Comparison of ENCODE assay signal across 10 cellular contexts in genomic region chr2:37775908-37776250, GRCh38.
DNase-seq lines count a peak whose midpoint lies in the region; ATAC-seq and TF ChIP-seq lines count a peak whose summit lies in the region.
"Had no signal": no experiment of that assay in that cellular context is flagged by ENCODE, and none has a peak within 500 bp of the region (broad histone marks: within the 10 kb centered on the region; RNA-seq: fewer than 3 reads in every experiment).

No MANE protein-coding gene starts in this region.

- H3K4me3 Mint-ChIP-seq in activated T-cell treated with anti-CD3 and anti-CD28 coated beads, Interleukin-2, amount 50 U/mL, for 24 hours, result no peak overlapping the region

- intact Hi-C loops in upper lobe of right lung (cut with DNase I), result no loop called here

- no peak for TF ChIP-seq CTCF in coronary artery (IDR thresholded peaks at IDR 0.05)
- TF ChIP-seq CTCF in upper lobe of right lung (IDR thresholded peaks at IDR 0.05), result no peak

- no peaks in the 10 kb centered on the region for H3K27me3 Mint-ChIP-seq in activated T-cell treated with anti-CD3 and anti-CD28 coated beads, Interleukin-2, amount 50 U/mL, for 24 hours

- H3K4me1 Mint-ChIP-seq in activated T-cell treated with anti-CD3 and anti-CD28 coated beads, Interleukin-2, amount 50 U/mL, for 24 hours (ENCODE audit: low read depth), result no peaks in the 10 kb centered on the region

- peaks cover 6% of the 10 kb centered on the region for H3K9me3 ChIP-seq in mesodermal cell (ENCODE audit: control insufficient read depth, low read length)
- no peaks in the 10 kb centered on the region for H3K9me3 ChIP-seq in upper lobe of right lung

- DNase-seq in NCI-H226 (peak; percentile 94), coronary artery (ENCODE audit: low spot score) (no peak), upper lobe of right lung (no peak)
- no peak for DNase-seq in stimulated activated CD4-positive, alpha-beta T cell treated with anti-CD3 and anti-CD28 coated beads, Interleukin-12 subunit alpha, Interleukin-12 subunit beta, amount 100 ng/mL, for 4 hours
- DNase-seq in activated T-cell treated with anti-CD3 and anti-CD28 coated beads, Interleukin-2, amount 50 U/mL, for 24 hours, result no peak
- DNase-seq: activated naive CD4-positive, alpha-beta T cell treated with Interleukin-2 at 50 U/mL for 16 hours; KBM-7 had no signal

- 18 to 40% methylated on average over 3 of the region's 3 CpGs for WGBS in mesodermal cell (ENCODE audit: insufficient coverage in 2 of 2), 2 experiments

- H3K4me3 ChIP-seq in coronary artery (no peak overlapping the region), mesodermal cell (ENCODE audit: extremely low read depth, insufficient read depth, low read length, poor library complexity, severe bottlenecking) (no peak overlapping the region), upper lobe of right lung (no peak overlapping the region)

- H3K4me1 ChIP-seq in mesodermal cell (ENCODE audit: control insufficient read depth, insufficient read depth, low read length, poor library complexity, severe bottlenecking) (peaks cover 79% of the 10 kb centered on the region), upper lobe of right lung (no peaks in the 10 kb centered on the region)

- no peaks in the 10 kb centered on the region for H3K36me3 Mint-ChIP-seq in activated T-cell treated with anti-CD3 and anti-CD28 coated beads, Interleukin-2, amount 50 U/mL, for 24 hours (ENCODE audit: low read depth)

- H3K9me3 Mint-ChIP-seq in activated T-cell treated with anti-CD3 and anti-CD28 coated beads, Interleukin-2, amount 50 U/mL, for 24 hours, result no peaks in the 10 kb centered on the region

- H3K36me3 ChIP-seq in mesodermal cell (ENCODE audit: control insufficient read depth, insufficient read depth, low read length) (no peaks in the 10 kb centered on the region), upper lobe of right lung (no peaks in the 10 kb centered on the region)

- no peak for ATAC-seq in upper lobe of right lung
- no peak for ATAC-seq in GM18498 (IDR thresholded peaks at IDR 0.05; ENCODE audit: unreplicated experiment)
- ATAC-seq in HG03095 (IDR thresholded peaks at IDR 0.05; ENCODE audit: unreplicated experiment), result no peak

- no peak overlapping the region for H3K27ac Mint-ChIP-seq in activated T-cell treated with anti-CD3 and anti-CD28 coated beads, Interleukin-2, amount 50 U/mL, for 24 hours

- no peaks in the 10 kb centered on the region for H3K27me3 ChIP-seq in upper lobe of right lung

- peak overlapping the region; percentile 53 to 67 for H3K27ac ChIP-seq in coronary artery
- peak overlapping the region; percentile 97 for H3K27ac ChIP-seq in mesodermal cell (ENCODE audit: low read depth, low read length, severe bottlenecking)
- H3K27ac ChIP-seq in upper lobe of right lung, result peak overlapping the region; percentile 24

Comparison
In these comparisons a context has a peak if more than half of its experiments do, and no peak if none do; other contexts are left out.
1. H3K27ac ChIP-seq: peak in every context shown above with its lines; median percentile 97 in mesodermal cell; 60 in coronary artery; 24 in upper lobe of right lung.